27 cellular contexts compared by ENCODE assay signal in genomic region chrX:49912866-49913265, GRCh38. TPM values are rescaled to one million over a fixed set of nuclear protein-coding genes. Genes with fewer than 3 reads are reported as not detected.
"Had no signal": no experiment of that assay in that cellular context is flagged by ENCODE, and none has a peak within 500 bp of the region (broad histone marks: within the 10 kb centered on the region; RNA-seq: fewer than 3 reads in every experiment).

No MANE protein-coding gene starts in this region.

- ATAC-seq: activated CD4-positive, CD25-positive, alpha-beta regulatory T cell treated with anti-CD3 and anti-CD28 coated beads, Interleukin-2, amount 50 U/mL, for 24 hours; activated CD8-positive, alpha-beta memory T cell treated with anti-CD3 and anti-CD28 coated beads, Interleukin-2, amount 10 ng/mL, durations not matched to agents 7 days and 5 days; activated CD8-positive, alpha-beta T cell treated with anti-CD3 and anti-CD28 coated beads, Interleukin-2, amount 10 ng/mL, durations not matched to agents 7 days and 5 days; activated naive CD8-positive, alpha-beta T cell treated with anti-CD3 and anti-CD28 coated beads, Interleukin-2, amount 50 U/mL, for 24 hours; esophagus mucosa; T-helper 17 cell had no signal

- DNase-seq: activated B cell treated with CpG ODN at 0.5 μM for 24 hours; activated CD4-positive, alpha-beta memory T cell treated with anti-CD3 and anti-CD28 coated beads for 36 hours; activated CD4-positive, alpha-beta T cell treated with anti-CD3 and anti-CD28 coated beads, Interleukin-2, amount 10 ng/mL, durations not matched to agents 24 days and 14 days; activated CD8-positive, alpha-beta memory T cell treated with anti-CD3 and anti-CD28 coated beads, Interleukin-2, amount 10 ng/mL, durations not matched to agents 7 days and 5 days; activated CD8-positive, alpha-beta memory T cell treated with anti-CD3 and anti-CD28 coated beads, Interleukin-2, amount 50 U/mL, for 4 hours; activated CD8-positive, alpha-beta T cell treated with anti-CD3 and anti-CD28 coated beads, Interleukin-2, amount 10 ng/mL, durations not matched to agents 7 days and 5 days; activated effector memory CD4-positive, alpha-beta T cell treated with anti-CD3 and anti-CD28 coated beads, Interleukin-2, amount 50 U/mL, for 16 hours; activated naive CD4-positive, alpha-beta T cell treated with anti-CD3 and anti-CD28 coated beads for 36 hours; activated naive CD8-positive, alpha-beta T cell treated with anti-CD3 and anti-CD28 coated beads for 36 hours; activated naive CD8-positive, alpha-beta T cell treated with anti-CD3 and anti-CD28 coated beads, Interleukin-2, amount 50 U/mL, for 24 hours; activated T-cell treated with anti-CD3 and anti-CD28 coated beads, Interleukin-2, amount 50 U/mL, for 1 hour; activated T-cell treated with anti-CD3 and anti-CD28 coated beads, Interleukin-2, amount 50 U/mL, for 48 hours; central memory CD4-positive, alpha-beta T cell; cerebellar nuclear complex; colonic mucosa; dorsolateral prefrontal cortex; effector memory CD4-positive, alpha-beta T cell; endodermal cell; foreskin fibroblast; head of caudate nucleus; T-helper 1 cell; T-helper 17 cell; T1000; WERI-Rb-1 had no signal

RNA-seq across cellular contexts. Expression of gene USP27X, which starts 33.6 kb away (rescaled TPM):
- total RNA-seq: ascending aorta had no signal
